ENCODE assay signal across 14 cellular contexts in the genomic region with DNA sequence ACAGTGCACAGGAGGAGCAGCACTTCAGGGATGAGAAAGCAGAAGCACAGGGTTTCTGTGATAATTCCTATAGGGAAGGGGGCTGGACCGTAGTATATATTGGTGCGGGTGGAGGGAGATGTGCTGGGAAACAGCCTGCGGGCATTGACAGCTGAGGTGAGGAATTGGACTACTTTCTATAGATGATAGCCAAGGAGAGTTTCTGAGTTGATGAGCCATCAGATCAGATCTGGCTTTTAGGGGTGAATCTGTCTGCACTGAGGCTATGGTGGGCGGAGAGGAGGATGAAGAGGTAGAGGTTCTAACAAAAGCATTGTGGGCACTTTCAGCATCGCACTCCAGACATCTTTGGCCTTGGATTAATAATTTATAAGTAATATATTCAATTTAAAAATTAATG.
"Had no signal": no experiment of that assay in that cellular context is flagged by ENCODE, and none has a peak within 500 bp of the region (broad histone marks: within the 10 kb centered on the region; RNA-seq: fewer than 3 reads in every experiment).

No MANE protein-coding gene starts in this region.

- H3K27me3 ChIP-seq: cardiac muscle cell, esophagus muscularis mucosa, tibial nerve, uterus had no signal

- H3K9me3 Mint-ChIP-seq: activated naive CD4-positive, alpha-beta T cell treated with anti-CD3 and anti-CD28 coated beads, Interleukin-2, amount 10 ng/mL, durations not matched to agents 7 days and 5 days; stimulated activated naive B cell treated with anti-CD40 and anti-IgM and Interleukin-4, amounts not matched to agents 10 μg/mL and 1 μg/mL and 100 μg/mL, for 72 hours; T-helper 1 cell treated with Interleukin-12 subunit alpha and Interleukin-12 subunit beta and Interleukin-4 antibody, amounts not matched to agents 30 μg/mL and 1 μg/mL, for 36 hours had no signal

- H3K4me3 ChIP-seq: cardiac muscle cell, esophagus muscularis mucosa, tibial nerve, uterus had no signal

- H3K27ac ChIP-seq: cardiac muscle cell, esophagus muscularis mucosa, tibial nerve, uterus had no signal

- H3K27ac Mint-ChIP-seq: stimulated activated naive B cell treated with anti-CD40 and anti-IgM and Interleukin-4, amounts not matched to agents 10 μg/mL and 1 μg/mL and 100 μg/mL, for 72 hours had no signal

- H3K27me3 Mint-ChIP-seq: stimulated activated naive B cell treated with anti-CD40 and anti-IgM and Interleukin-4, amounts not matched to agents 10 μg/mL and 1 μg/mL and 100 μg/mL, for 72 hours had no signal

- H3K4me3 Mint-ChIP-seq: activated naive CD4-positive, alpha-beta T cell treated with anti-CD3 and anti-CD28 coated beads, Interleukin-2, amount 10 ng/mL, durations not matched to agents 7 days and 5 days; stimulated activated naive B cell treated with anti-CD40 and anti-IgM and Interleukin-4, amounts not matched to agents 10 μg/mL and 1 μg/mL and 100 μg/mL, for 72 hours had no signal

- H3K4me1 ChIP-seq: esophagus muscularis mucosa, uterus had no signal

- H3K9me3 ChIP-seq: esophagus muscularis mucosa, tibial nerve, uterus had no signal

- ATAC-seq: left lobe of liver, SK-N-SH treated with all-trans-retinoic acid at 6 μM for 48 hours had no signal

- H3K36me3 ChIP-seq: cardiac muscle cell, uterus had no signal

- DNase-seq: activated CD8-positive, alpha-beta memory T cell treated with anti-CD3 and anti-CD28 coated beads for 24 hours; activated naive CD4-positive, alpha-beta T cell treated with anti-CD3 and anti-CD28 coated beads, Interleukin-2, amount 10 ng/mL, durations not matched to agents 7 days and 5 days; activated T-cell treated with anti-CD3 and anti-CD28 coated beads for 4 hours; islet precursor cell; posterior cingulate gyrus; stimulated activated CD4-positive, alpha-beta T cell treated with anti-CD3 and anti-CD28 coated beads, Interleukin-2, amount 100 ng/mL, for 48 hours; stimulated activated naive B cell treated with anti-CD40 and anti-IgM and Interleukin-4, amounts not matched to agents 10 μg/mL and 1 μg/mL and 100 μg/mL, for 72 hours; uterus had no signal
